ENCODE assay signal across 28 cellular contexts in the genomic region with DNA sequence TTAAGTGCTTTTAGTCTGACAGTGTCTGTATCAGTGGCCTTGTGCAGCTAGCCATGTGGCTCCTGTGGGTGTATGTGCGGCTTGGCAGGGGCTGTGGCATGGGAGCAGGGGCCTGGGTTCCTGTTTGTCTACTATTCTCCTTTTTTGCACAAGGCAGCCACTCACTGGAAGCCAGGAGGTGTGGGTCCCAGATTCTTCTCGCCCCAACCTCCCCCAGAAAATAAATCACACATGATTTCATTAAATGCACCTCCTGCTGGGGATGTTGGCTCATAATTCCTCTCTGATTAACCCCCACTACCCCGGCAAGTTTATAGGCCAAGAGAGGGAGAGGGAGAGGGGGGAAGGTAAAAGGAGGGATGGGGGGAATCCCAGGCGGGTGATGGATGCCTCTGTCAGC. TPM values are rescaled to one million over a fixed set of nuclear protein-coding genes. Genes with fewer than 3 reads are reported as not detected.
"Had no signal": no experiment of that assay in that cellular context is flagged by ENCODE, and none has a peak within 500 bp of the region (broad histone marks: within the 10 kb centered on the region; RNA-seq: fewer than 3 reads in every experiment).

No MANE protein-coding gene starts in this region.

- H3K4me3 Mint-ChIP-seq: activated CD8-positive, alpha-beta T cell treated with anti-CD3 and anti-CD28 coated beads, Interleukin-2, amount 10 ng/mL, durations not matched to agents 7 days and 5 days; activated naive CD4-positive, alpha-beta T cell treated with anti-CD3 and anti-CD28 coated beads, Interleukin-2, amount 50 U/mL, for 24 hours; activated T-helper 1 cell treated with anti-CD3 and anti-CD28 coated beads, Interleukin-12 subunit alpha, Interleukin-12 subunit beta, Interleukin-2, Interleukin-4 antibody, amounts not matched to agents 30 ng/mL and 10 ng/mL and 1 ng/mL, durations not matched to agents 14 hours and 24 hours and 36 hours; natural killer cell; stimulated activated naive B cell treated with anti-CD40 and anti-IgM and Interleukin-4, amounts not matched to agents 10 μg/mL and 1 μg/mL and 100 μg/mL, for 72 hours; T-cell; T-helper 2 cell treated with Interferon-gamma antibody and Interleukin-4, amounts not matched to agents 5 μg/mL and 100 μg/mL, for 36 hours had no signal

- DNase-seq: activated CD4-positive, alpha-beta T cell treated with anti-CD3 and anti-CD28 coated beads for 1 hour; activated CD4-positive, alpha-beta T cell treated with anti-CD3 and anti-CD28 coated beads, Interleukin-2, amount 50 U/mL, for 1 hour; activated CD8-positive, alpha-beta T cell treated with anti-CD3 and anti-CD28 coated beads, Interleukin-2, amount 10 ng/mL, durations not matched to agents 7 days and 5 days; activated gamma-delta T cell treated with Interleukin-2 at 50 U/mL for 16 hours; brain microvascular endothelial cell; central memory CD4-positive, alpha-beta T cell; effector memory CD4-positive, alpha-beta T cell; gastrocnemius medialis; hippocampal formation; kidney glomerular epithelial cell; left lung; natural killer cell; stimulated activated CD4-positive, alpha-beta T cell treated with anti-CD3 and anti-CD28 coated beads, Interleukin-2, amount 100 ng/mL, for 48 hours; stimulated activated CD8-positive, alpha-beta memory T cell treated with anti-CD3 and anti-CD28 coated beads, Interleukin-4, amount 100 ng/mL, for 48 hours; stimulated activated naive B cell treated with anti-CD40 and anti-IgM and Interleukin-4, amounts not matched to agents 10 μg/mL and 1 μg/mL and 100 μg/mL, for 72 hours; T-cell; transverse colon; WERI-Rb-1 had no signal

- H3K9me3 Mint-ChIP-seq: activated naive CD4-positive, alpha-beta T cell treated with anti-CD3 and anti-CD28 coated beads, Interleukin-2, amount 50 U/mL, for 24 hours; activated T-helper 1 cell treated with anti-CD3 and anti-CD28 coated beads, Interleukin-12 subunit alpha, Interleukin-12 subunit beta, Interleukin-2, Interleukin-4 antibody, amounts not matched to agents 30 ng/mL and 10 ng/mL and 1 ng/mL, durations not matched to agents 14 hours and 24 hours and 36 hours; natural killer cell; stimulated activated naive B cell treated with anti-CD40 and anti-IgM and Interleukin-4, amounts not matched to agents 10 μg/mL and 1 μg/mL and 100 μg/mL, for 72 hours; T-cell; T-helper 2 cell treated with Interferon-gamma antibody and Interleukin-4, amounts not matched to agents 5 μg/mL and 100 μg/mL, for 36 hours had no signal

- H3K4me1 Mint-ChIP-seq: activated naive CD4-positive, alpha-beta T cell treated with anti-CD3 and anti-CD28 coated beads, Interleukin-2, amount 50 U/mL, for 24 hours; T-cell had no signal

- H3K9me3 ChIP-seq: gastrocnemius medialis, left lung, pancreas, transverse colon had no signal

- H3K27ac ChIP-seq: brain microvascular endothelial cell, gastrocnemius medialis, left lung, pancreas, transverse colon, WERI-Rb-1 had no signal

- H3K4me1 ChIP-seq: gastrocnemius medialis, left lung, pancreas, transverse colon had no signal

- H3K27me3 ChIP-seq: pancreas had no signal

- H3K36me3 ChIP-seq: brain microvascular endothelial cell, WERI-Rb-1 had no signal

- H3K4me3 ChIP-seq: gastrocnemius medialis, left lung, lung, pancreas, transverse colon had no signal

- H3K27ac Mint-ChIP-seq: activated CD8-positive, alpha-beta T cell treated with anti-CD3 and anti-CD28 coated beads, Interleukin-2, amount 10 ng/mL, durations not matched to agents 7 days and 5 days; activated naive CD4-positive, alpha-beta T cell treated with anti-CD3 and anti-CD28 coated beads, Interleukin-2, amount 50 U/mL, for 24 hours; activated T-helper 1 cell treated with anti-CD3 and anti-CD28 coated beads, Interleukin-12 subunit alpha, Interleukin-12 subunit beta, Interleukin-2, Interleukin-4 antibody, amounts not matched to agents 30 ng/mL and 10 ng/mL and 1 ng/mL, durations not matched to agents 14 hours and 24 hours and 36 hours; stimulated activated naive B cell treated with anti-CD40 and anti-IgM and Interleukin-4, amounts not matched to agents 10 μg/mL and 1 μg/mL and 100 μg/mL, for 72 hours; T-cell; T-helper 2 cell treated with Interferon-gamma antibody and Interleukin-4, amounts not matched to agents 5 μg/mL and 100 μg/mL, for 36 hours had no signal

RNA-seq across cellular contexts. Expression of gene CISTR, which starts 42.1 kb away (rescaled TPM):
- total RNA-seq: activated CD8-positive, alpha-beta T cell treated with anti-CD3 and anti-CD28 coated beads, Interleukin-2, amount 10 ng/mL, durations not matched to agents 7 days and 5 days; activated T-helper 1 cell treated with anti-CD3 and anti-CD28 coated beads, Interleukin-12 subunit alpha, Interleukin-12 subunit beta, Interleukin-2, Interleukin-4 antibody, amounts not matched to agents 30 ng/mL and 10 ng/mL and 1 ng/mL, durations not matched to agents 14 hours and 24 hours and 36 hours; dermis microvascular lymphatic vessel endothelial cell; esophagus mucosa; gastrocnemius medialis; left lung; lung; mesenteric fat pad; natural killer cell; pancreas; pulmonary artery endothelial cell; T-cell; temporal lobe; transverse colon had no signal
- polyA plus RNA-seq: lung, pancreas had no signal
